8 cellular contexts compared by ENCODE assay signal in genomic region chr7:55570218-55570873, GRCh38. TPM values are rescaled to one million over a fixed set of nuclear protein-coding genes. Genes with fewer than 3 reads are reported as not detected.
DNase-seq lines count a peak whose midpoint lies in the region; ATAC-seq and FAIRE-seq lines count a peak whose summit lies in the region.

No MANE protein-coding gene starts in this region.

- H3K27me3 ChIP-seq in mononuclear cell (ENCODE audit: insufficient read depth, low read length) (no peaks in the 10 kb centered on the region), small intestine (ENCODE audit: control insufficient read depth in 2 of 2, insufficient read depth in 2 of 2, low read length in 2 of 2) (no peaks in the 10 kb centered on the region)

- peaks cover 20% of the 10 kb centered on the region for H3K36me3 Mint-ChIP-seq in activated naive CD4-positive, alpha-beta T cell treated with anti-CD3 and anti-CD28 coated beads, Interleukin-2, amount 10 ng/mL, durations not matched to agents 7 days and 5 days
- peaks cover 14% of the 10 kb centered on the region for H3K36me3 Mint-ChIP-seq in activated CD4-positive, alpha-beta memory T cell treated with anti-CD3 and anti-CD28 coated beads for 36 hours

- DNase-seq in activated naive CD4-positive, alpha-beta T cell treated with anti-CD3 and anti-CD28 coated beads, Interleukin-2, amount 10 ng/mL, durations not matched to agents 7 days and 5 days = no peak
- no peak for DNase-seq in activated naive CD4-positive, alpha-beta T cell (lab: John Stamatoyannopoulos, UW)
- no peak for DNase-seq in activated CD4-positive, alpha-beta memory T cell treated with anti-CD3 and anti-CD28 coated beads for 36 hours
- DNase-seq in kidney glomerular epithelial cell (lab: John Stamatoyannopoulos, UW) (no peak), glomerular visceral epithelial cell (ENCODE audit: extremely low spot score) (no peak), small intestine (no peak)

- ATAC-seq in HG02981 (IDR thresholded peaks at IDR 0.05; ENCODE audit: unreplicated experiment) = peak; percentile 41

- H3K4me1 ChIP-seq in mononuclear cell (ENCODE audit: insufficient read depth, low read length) (peaks cover 68% of the 10 kb centered on the region), small intestine (ENCODE audit: control insufficient read depth in 2 of 2, insufficient read depth in 1 of 2, low read depth in 1 of 2, low read length in 1 of 2) (peaks cover 13 to 20% of the 10 kb centered on the region in 2 donors)

- H3K9me3 ChIP-seq in mononuclear cell (ENCODE audit: low read depth, low read length) (no peaks in the 10 kb centered on the region), small intestine (ENCODE audit: control insufficient read depth, low read depth) (no peaks in the 10 kb centered on the region)

- peak overlapping the region; percentile 91 for H3K4me3 Mint-ChIP-seq in activated naive CD4-positive, alpha-beta T cell treated with anti-CD3 and anti-CD28 coated beads, Interleukin-2, amount 10 ng/mL, durations not matched to agents 7 days and 5 days
- H3K4me3 Mint-ChIP-seq in activated CD4-positive, alpha-beta memory T cell treated with anti-CD3 and anti-CD28 coated beads for 36 hours = peak overlapping the region; percentile 89

- CTCF ChIA-PET in activated naive CD4-positive, alpha-beta T cell treated with anti-CD3 and anti-CD28 coated beads, Interleukin-2, amount 10 ng/mL, durations not matched to agents 7 days and 5 days (lab: Charles Lee) = no interaction called here
- CTCF ChIA-PET in activated CD4-positive, alpha-beta memory T cell treated with anti-CD3 and anti-CD28 coated beads for 36 hours (lab: Charles Lee) = interaction anchor here (2.7 kb wide), 1 partner anchor 37 kb away, joined by 16 read pairs; no protein-coding TSS in a partner anchor

- H3K4me3 ChIP-seq in mononuclear cell (ENCODE audit: low read length) (peak overlapping the region; percentile 67), small intestine (ENCODE audit: low read depth in 1 of 2, low read length in 2 of 2) (peak overlapping the region in 1 of 2 donors; percentile 99)

- POLR2A ChIA-PET in activated CD4-positive, alpha-beta memory T cell treated with anti-CD3 and anti-CD28 coated beads for 36 hours (lab: Charles Lee) = interaction anchor here (0.7 to 9.2 kb wide), 8 partner anchors 11 to 261 kb away, joined by 3 to 128 read pairs (median 4); no protein-coding TSS in a partner anchor

- WGBS in small intestine, 3 donors = 47 to 70% (median 48%) methylated on average over 13 to 18 of the region's 18 CpGs

- no peaks in the 10 kb centered on the region for H3K9me3 Mint-ChIP-seq in activated naive CD4-positive, alpha-beta T cell treated with anti-CD3 and anti-CD28 coated beads, Interleukin-2, amount 10 ng/mL, durations not matched to agents 7 days and 5 days
- no peaks in the 10 kb centered on the region for H3K9me3 Mint-ChIP-seq in activated CD4-positive, alpha-beta memory T cell treated with anti-CD3 and anti-CD28 coated beads for 36 hours

- H3K27ac Mint-ChIP-seq in activated naive CD4-positive, alpha-beta T cell treated with anti-CD3 and anti-CD28 coated beads, Interleukin-2, amount 10 ng/mL, durations not matched to agents 7 days and 5 days = peak overlapping the region; percentile 80
- H3K27ac Mint-ChIP-seq in activated CD4-positive, alpha-beta memory T cell treated with anti-CD3 and anti-CD28 coated beads for 36 hours = peak overlapping the region; percentile 93

- H3K27ac ChIP-seq in small intestine (ENCODE audit: low read depth in 1 of 2, low read length in 1 of 2) = peak overlapping the region in 1 of 2 donors; percentile 67

- intact Hi-C loops in activated CD4-positive, alpha-beta memory T cell treated with anti-CD3 and anti-CD28 coated beads for 36 hours (cut with micrococcal nuclease) = loop anchor here (5.0 kb wide), 3 partner anchors 492 to 573 kb away; partner anchors contain the start of genes CHCHD2 and SUMF2

- no peaks in the 10 kb centered on the region for H3K27me3 Mint-ChIP-seq in activated naive CD4-positive, alpha-beta T cell treated with anti-CD3 and anti-CD28 coated beads, Interleukin-2, amount 10 ng/mL, durations not matched to agents 7 days and 5 days
- H3K27me3 Mint-ChIP-seq in activated CD4-positive, alpha-beta memory T cell treated with anti-CD3 and anti-CD28 coated beads for 36 hours = no peaks in the 10 kb centered on the region

- no peaks in the 10 kb centered on the region for H3K36me3 ChIP-seq in small intestine (ENCODE audit: control insufficient read depth in 2 of 2, insufficient read depth in 2 of 2, low read length in 2 of 2)

- FAIRE-seq in small intestine (lab: Jason Lieb, UNC) = no peak

- H3K4me1 Mint-ChIP-seq in activated naive CD4-positive, alpha-beta T cell treated with anti-CD3 and anti-CD28 coated beads, Interleukin-2, amount 10 ng/mL, durations not matched to agents 7 days and 5 days = peaks cover 82% of the 10 kb centered on the region
- H3K4me1 Mint-ChIP-seq in activated CD4-positive, alpha-beta memory T cell treated with anti-CD3 and anti-CD28 coated beads for 36 hours (ENCODE audit: low read depth) = peaks cover 79% of the 10 kb centered on the region

RNA-seq across cellular contexts. Expression of gene VOPP1, which starts 2.0 kb away (rescaled TPM):
- 10 to 100 TPM; 64.9 to 67.2 TPM for total RNA-seq in activated CD4-positive, alpha-beta memory T cell treated with anti-CD3 and anti-CD28 coated beads for 36 hours
- 72.1 TPM for total RNA-seq in mononuclear cell
- 10 to 100 TPM; 24.6 to 37.8 (median 33.5) TPM for polyA plus RNA-seq in small intestine
